ENCODE assay signal across 13 cellular contexts in the genomic region with DNA sequence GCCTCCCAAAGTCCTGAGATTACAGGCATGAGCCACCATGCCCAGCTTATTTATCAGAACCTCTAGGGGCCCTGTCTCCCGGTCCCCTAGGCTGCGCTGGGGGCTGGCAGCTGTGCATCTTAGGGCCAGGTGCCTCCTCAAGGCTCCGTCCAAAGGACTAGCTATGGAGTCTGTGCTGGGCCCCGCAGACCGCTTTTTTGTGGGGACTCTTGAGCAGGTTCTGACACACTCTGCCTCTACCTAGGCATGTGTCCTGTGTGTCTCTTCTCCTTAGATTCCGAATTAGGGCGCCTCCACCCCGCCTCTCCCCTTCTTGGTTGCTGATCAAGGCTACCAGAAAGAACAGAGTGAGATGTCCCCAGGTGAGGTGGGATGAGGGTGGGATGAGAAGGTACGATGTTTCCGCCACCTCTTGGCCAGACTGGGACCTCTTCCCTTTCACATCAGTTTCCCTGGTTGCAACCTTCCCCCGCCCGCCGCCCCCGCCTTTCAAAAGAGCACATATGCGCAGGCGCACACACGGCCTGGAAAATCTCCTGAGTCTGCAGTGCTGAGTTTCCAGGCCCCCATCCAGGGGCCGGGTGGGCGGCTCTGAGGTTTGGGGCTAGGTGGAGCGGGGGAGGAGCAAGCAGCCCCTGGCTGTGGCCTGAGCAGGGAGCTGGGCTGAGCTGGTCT.
DNase-seq lines count a peak whose midpoint lies in the region; ATAC-seq and TF ChIP-seq lines count a peak whose summit lies in the region.
"Had no signal": no experiment of that assay in that cellular context is flagged by ENCODE, and none has a peak within 500 bp of the region (broad histone marks: within the 10 kb centered on the region; RNA-seq: fewer than 3 reads in every experiment).

No MANE protein-coding gene starts in this region.

- H3K9me2 ChIP-seq in Loucy (replicated peaks; ENCODE audit: low read depth, low read length) = no peaks in the 10 kb centered on the region

- H2AFZ ChIP-seq in Loucy (ENCODE audit: low read length) = no peak overlapping the region

- H3K4me1 ChIP-seq in Loucy (ENCODE audit: insufficient read depth, low read length, poor library complexity, severe bottlenecking) (peaks cover 63% of the 10 kb centered on the region), iPS-15b (ENCODE audit: control insufficient read depth, insufficient read depth, low read length) (peaks cover 13% of the 10 kb centered on the region)

- H3K27me3 ChIP-seq in Loucy (ENCODE audit: insufficient read depth, low read length, poor library complexity, severe bottlenecking) (no peaks in the 10 kb centered on the region), iPS-15b (ENCODE audit: control insufficient read depth, insufficient read depth, low read length) (no peaks in the 10 kb centered on the region)
- H3K27me3 ChIP-seq: suprapubic skin had no signal

- H3K4me2 ChIP-seq in Loucy (ENCODE audit: low read depth, low read length, poor library complexity, severe bottlenecking) = peak overlapping the region; percentile 96
- H3K4me2 ChIP-seq: KMS-11 had no signal

- peaks cover 2% of the 10 kb centered on the region; the same call in 1 of the 2 replicates for H3F3A ChIP-seq in Loucy (ENCODE audit: low read depth)

- H3K36me3 ChIP-seq in Loucy (ENCODE audit: insufficient read depth, low read length) = no peaks in the 10 kb centered on the region
- H3K36me3 ChIP-seq in iPS-15b (ENCODE audit: control insufficient read depth, insufficient read depth, low read length) = no peaks in the 10 kb centered on the region
- H3K36me3 ChIP-seq: suprapubic skin had no signal

- H3K9me3 ChIP-seq in Loucy (ENCODE audit: insufficient read depth, low read depth, low read length) (no peaks in the 10 kb centered on the region), iPS-15b (ENCODE audit: control insufficient read depth, insufficient read depth, low read length) (no peaks in the 10 kb centered on the region)
- H3K9me3 ChIP-seq: suprapubic skin had no signal

- peak in 2 of 3 experiments; percentile 59 to 71 for DNase-seq in activated CD8-positive, alpha-beta memory T cell treated with anti-CD3 and anti-CD28 coated beads for 48 hours (ENCODE audit: low read depth in 2 of 3, low spot score in 2 of 3)
- DNase-seq in stimulated activated CD8-positive, alpha-beta memory T cell treated with anti-CD3 and anti-CD28 coated beads, Interleukin-4, amount 100 ng/mL, for 48 hours = peak; percentile 83
- DNase-seq in retina = no peak
- no peak for DNase-seq in NCI-H526 treated with DMSO at 0.1 percent for 48 hours (lab: John Stamatoyannopoulos, UW)
- DNase-seq: amygdala, hippocampal formation, NCI-H774 had no signal

- no peak for TF ChIP-seq CTCF in Loucy (conservative IDR thresholded peaks at IDR 0.05; ENCODE audit: low read length)

- H3K79me2 ChIP-seq in Loucy (ENCODE audit: insufficient read depth, low read length) = peaks cover 45% of the 10 kb centered on the region

- H3K9ac ChIP-seq in Loucy (ENCODE audit: low read depth, low read length, poor library complexity, severe bottlenecking) (peak overlapping the region; percentile 100), iPS-15b (ENCODE audit: low read depth, low read length) (peak overlapping the region; percentile 1)
- H3K9ac ChIP-seq: KMS-11 had no signal

- H4K20me1 ChIP-seq in Loucy (ENCODE audit: insufficient read depth, low read length, poor library complexity, severe bottlenecking) = no peaks in the 10 kb centered on the region

- ATAC-seq in GM19324 (IDR thresholded peaks at IDR 0.05; ENCODE audit: low FRiP score, unreplicated experiment) (no peak), GM18870 (IDR thresholded peaks at IDR 0.05; ENCODE audit: unreplicated experiment) (no peak)

- H3K4me3 ChIP-seq in Loucy (ENCODE audit: low read length, poor library complexity, severe bottlenecking) (peak overlapping the region; percentile 61), iPS-15b (ENCODE audit: low read depth, low read length) (no peak overlapping the region)
- H3K4me3 ChIP-seq: suprapubic skin had no signal

Comparison
In these comparisons a context has a peak if more than half of its experiments do, and no peak if none do; other contexts are left out.
1. DNase-seq: peak in activated CD8-positive, alpha-beta memory T cell treated with anti-CD3 and anti-CD28 coated beads for 48 hours (2 of 3) and stimulated activated CD8-positive, alpha-beta memory T cell treated with anti-CD3 and anti-CD28 coated beads, Interleukin-4, amount 100 ng/mL, for 48 hours (single experiment); none in retina (single experiment) and NCI-H526 treated with DMSO at 0.1 percent for 48 hours (single experiment).